9 cellular contexts compared by ENCODE assay signal in genomic region chr14:24432259-24433131, GRCh38. TPM values are rescaled to one million over a fixed set of nuclear protein-coding genes. Genes with fewer than 3 reads are reported as not detected.
DNase-seq lines count a peak whose midpoint lies in the region; ATAC-seq lines count a peak whose summit lies in the region.
"Had no signal": no experiment of that assay in that cellular context is flagged by ENCODE, and none has a peak within 500 bp of the region (broad histone marks: within the 10 kb centered on the region; RNA-seq: fewer than 3 reads in every experiment).

No MANE protein-coding gene starts in this region.

- peaks cover 40% of the 10 kb centered on the region for H3K36me3 Mint-ChIP-seq in T-helper 1 cell treated with Interleukin-12 subunit alpha and Interleukin-12 subunit beta and Interleukin-4 antibody, amounts not matched to agents 30 μg/mL and 1 μg/mL, for 36 hours (ENCODE audit: low read depth)
- H3K36me3 Mint-ChIP-seq in activated T-helper 17 cell treated with anti-CD3 and anti-CD28 coated beads, Interleukin-2, amount 50 U/mL, for 72 hours (ENCODE audit: low read depth), result peaks cover 72% of the 10 kb centered on the region
- H3K36me3 Mint-ChIP-seq in stimulated activated effector memory CD8-positive, alpha-beta T cell treated with anti-CD3 and anti-CD28 coated beads, Interleukin-12 subunit alpha, Interleukin-12 subunit beta, amount 100 ng/mL, for 72 hours, result peaks cover 80% of the 10 kb centered on the region

- no peak for ATAC-seq in activated T-helper 17 cell treated with anti-CD3 and anti-CD28 coated beads, Interleukin-2, amount 50 U/mL, for 72 hours (replicated peaks)
- ATAC-seq in stimulated activated effector memory CD8-positive, alpha-beta T cell treated with anti-CD3 and anti-CD28 coated beads, Interleukin-12 subunit alpha, Interleukin-12 subunit beta, amount 100 ng/mL, for 72 hours, result no peak

- H3K9ac ChIP-seq in iPS-15b (ENCODE audit: low read depth, low read length), result no peak overlapping the region

- H3K4me1 ChIP-seq in iPS-15b (ENCODE audit: control insufficient read depth, insufficient read depth, low read length), result peaks cover 13% of the 10 kb centered on the region

- no peaks in the 10 kb centered on the region for H3K27me3 Mint-ChIP-seq in T-helper 1 cell treated with Interleukin-12 subunit alpha and Interleukin-12 subunit beta and Interleukin-4 antibody, amounts not matched to agents 30 μg/mL and 1 μg/mL, for 36 hours (ENCODE audit: low read depth)
- no peaks in the 10 kb centered on the region for H3K27me3 Mint-ChIP-seq in activated T-helper 17 cell treated with anti-CD3 and anti-CD28 coated beads, Interleukin-2, amount 50 U/mL, for 72 hours

- peaks cover 7% of the 10 kb centered on the region for H3K27me3 ChIP-seq in iPS-15b (ENCODE audit: control insufficient read depth, insufficient read depth, low read length)

- H3K4me1 Mint-ChIP-seq in T-helper 1 cell treated with Interleukin-12 subunit alpha and Interleukin-12 subunit beta and Interleukin-4 antibody, amounts not matched to agents 30 μg/mL and 1 μg/mL, for 36 hours (ENCODE audit: low read depth), result peaks cover 55% of the 10 kb centered on the region
- H3K4me1 Mint-ChIP-seq in activated T-helper 17 cell treated with anti-CD3 and anti-CD28 coated beads, Interleukin-2, amount 50 U/mL, for 72 hours, result peaks cover 33% of the 10 kb centered on the region
- H3K4me1 Mint-ChIP-seq in stimulated activated effector memory CD8-positive, alpha-beta T cell treated with anti-CD3 and anti-CD28 coated beads, Interleukin-12 subunit alpha, Interleukin-12 subunit beta, amount 100 ng/mL, for 72 hours, result peaks cover 65% of the 10 kb centered on the region

- no peaks in the 10 kb centered on the region for H3K9me3 ChIP-seq in iPS-15b (ENCODE audit: control insufficient read depth, insufficient read depth, low read length)

- peak overlapping the region; percentile 5 for H3K4me3 ChIP-seq in iPS-15b (ENCODE audit: low read depth, low read length)

- H3K4me3 Mint-ChIP-seq in T-helper 1 cell treated with Interleukin-12 subunit alpha and Interleukin-12 subunit beta and Interleukin-4 antibody, amounts not matched to agents 30 μg/mL and 1 μg/mL, for 36 hours, result no peak overlapping the region
- peak overlapping the region; percentile 84 for H3K4me3 Mint-ChIP-seq in activated T-helper 17 cell treated with anti-CD3 and anti-CD28 coated beads, Interleukin-2, amount 50 U/mL, for 72 hours
- peak overlapping the region; percentile 88 for H3K4me3 Mint-ChIP-seq in stimulated activated effector memory CD8-positive, alpha-beta T cell treated with anti-CD3 and anti-CD28 coated beads, Interleukin-12 subunit alpha, Interleukin-12 subunit beta, amount 100 ng/mL, for 72 hours

- DNase-seq in T-helper 1 cell (no peak), NCI-H1436 (lab: John Stamatoyannopoulos, UW) (no peak), CD1c-positive myeloid dendritic cell (ENCODE audit: extremely low spot score) (no peak), NCI-H2171 (lab: John Stamatoyannopoulos, UW) (no peak)
- peak in 1 of 2 donors; percentile 45 for DNase-seq in stimulated activated effector memory CD8-positive, alpha-beta T cell treated with anti-CD3 and anti-CD28 coated beads, Interleukin-12 subunit alpha, Interleukin-12 subunit beta, amount 100 ng/mL, for 72 hours (ENCODE audit: low spot score in 2 of 2)

- no peaks in the 10 kb centered on the region for H3K9me3 Mint-ChIP-seq in T-helper 1 cell treated with Interleukin-12 subunit alpha and Interleukin-12 subunit beta and Interleukin-4 antibody, amounts not matched to agents 30 μg/mL and 1 μg/mL, for 36 hours
- no peaks in the 10 kb centered on the region for H3K9me3 Mint-ChIP-seq in activated T-helper 17 cell treated with anti-CD3 and anti-CD28 coated beads, Interleukin-2, amount 50 U/mL, for 72 hours
- H3K9me3 Mint-ChIP-seq in stimulated activated effector memory CD8-positive, alpha-beta T cell treated with anti-CD3 and anti-CD28 coated beads, Interleukin-12 subunit alpha, Interleukin-12 subunit beta, amount 100 ng/mL, for 72 hours, result no peaks in the 10 kb centered on the region

- peak overlapping the region; percentile 19 for H3K27ac Mint-ChIP-seq in T-helper 1 cell treated with Interleukin-12 subunit alpha and Interleukin-12 subunit beta and Interleukin-4 antibody, amounts not matched to agents 30 μg/mL and 1 μg/mL, for 36 hours
- peak overlapping the region; percentile 96 for H3K27ac Mint-ChIP-seq in activated T-helper 17 cell treated with anti-CD3 and anti-CD28 coated beads, Interleukin-2, amount 50 U/mL, for 72 hours
- H3K27ac Mint-ChIP-seq in stimulated activated effector memory CD8-positive, alpha-beta T cell treated with anti-CD3 and anti-CD28 coated beads, Interleukin-12 subunit alpha, Interleukin-12 subunit beta, amount 100 ng/mL, for 72 hours, result peak overlapping the region; percentile 98

- H3K36me3 ChIP-seq in iPS-15b (ENCODE audit: control insufficient read depth, insufficient read depth, low read length), result peaks cover 5% of the 10 kb centered on the region

RNA-seq across cellular contexts. Expression of gene KHNYN, which starts 2.7 kb away (rescaled TPM):
- total RNA-seq in activated T-helper 17 cell treated with anti-CD3 and anti-CD28 coated beads, Interleukin-2, amount 50 U/mL, for 72 hours, result 100 to 1,000 TPM in 1 of 2 donors, 10 to 100 TPM in 1; 64.3 to 132 TPM

RNA-seq across cellular contexts. Expression of gene CBLN3, which starts 3.0 kb away (rescaled TPM):
- total RNA-seq in activated T-helper 17 cell treated with anti-CD3 and anti-CD28 coated beads, Interleukin-2, amount 50 U/mL, for 72 hours, result 10 to 100 TPM; 11.1 to 14.6 TPM
- total RNA-seq: A172 had no signal

RNA-seq across cellular contexts. Expression of gene SDR39U1, which starts 10.1 kb away (rescaled TPM):
- total RNA-seq in activated T-helper 17 cell treated with anti-CD3 and anti-CD28 coated beads, Interleukin-2, amount 50 U/mL, for 72 hours, result 10 to 100 TPM; 36.6 to 45.7 TPM

RNA-seq across cellular contexts. Expression of gene NYNRIN, which starts 33.7 kb away (rescaled TPM):
- under 1 TPM in 1 of 2 donors, not detected in 1; 0.04 TPM for total RNA-seq in activated T-helper 17 cell treated with anti-CD3 and anti-CD28 coated beads, Interleukin-2, amount 50 U/mL, for 72 hours

Comparison
In these comparisons a context has a peak if more than half of its experiments do, and no peak if none do; other contexts are left out.
1. H3K27ac Mint-ChIP-seq: peak in every context shown above with its lines; median percentile 98 in stimulated activated effector memory CD8-positive, alpha-beta T cell treated with anti-CD3 and anti-CD28 coated beads, Interleukin-12 subunit alpha, Interleukin-12 subunit beta, amount 100 ng/mL, for 72 hours; 96 in activated T-helper 17 cell treated with anti-CD3 and anti-CD28 coated beads, Interleukin-2, amount 50 U/mL, for 72 hours; 19 in T-helper 1 cell treated with Interleukin-12 subunit alpha and Interleukin-12 subunit beta and Interleukin-4 antibody, amounts not matched to agents 30 μg/mL and 1 μg/mL, for 36 hours.